Comparison of ENCODE assay signal across 7 cellular contexts in genomic region chr2:44249269-44249668, GRCh38. TPM values are rescaled to one million over a fixed set of nuclear protein-coding genes. Genes with fewer than 3 reads are reported as not detected.
"Had no signal": no experiment of that assay in that cellular context is flagged by ENCODE, and none has a peak within 500 bp of the region (broad histone marks: within the 10 kb centered on the region; RNA-seq: fewer than 3 reads in every experiment).

No MANE protein-coding gene starts in this region.

RNA-seq across cellular contexts. Expression of gene SLC3A1, which starts 26.0 kb away (rescaled TPM):
- total RNA-seq: activated CD4-positive, alpha-beta T cell treated with anti-CD3 and anti-CD28 coated beads, Interleukin-2, amount 10 ng/mL, durations not matched to agents 24 days and 14 days; activated CD8-positive, alpha-beta memory T cell treated with anti-CD3 and anti-CD28 coated beads for 36 hours; activated naive CD4-positive, alpha-beta T cell treated with anti-CD3 and anti-CD28 coated beads for 36 hours; activated naive CD8-positive, alpha-beta T cell treated with anti-CD3 and anti-CD28 coated beads for 36 hours; activated T-cell treated with anti-CD3 and anti-CD28 coated beads, Interleukin-2, amount 50 U/mL, for 4 hours; activated T-helper 1 cell treated with anti-CD3 and anti-CD28 coated beads, Interleukin-12 subunit alpha, Interleukin-12 subunit beta, Interleukin-2, Interleukin-4 antibody, amounts not matched to agents 30 ng/mL and 10 ng/mL and 1 ng/mL, durations not matched to agents 14 hours and 24 hours and 36 hours; activated T-helper 17 cell treated with anti-CD3 and anti-CD28 coated beads, Interleukin-2, amount 50 U/mL, for 72 hours had no signal
